ENCODE assay signal across 13 cellular contexts in the genomic region with DNA sequence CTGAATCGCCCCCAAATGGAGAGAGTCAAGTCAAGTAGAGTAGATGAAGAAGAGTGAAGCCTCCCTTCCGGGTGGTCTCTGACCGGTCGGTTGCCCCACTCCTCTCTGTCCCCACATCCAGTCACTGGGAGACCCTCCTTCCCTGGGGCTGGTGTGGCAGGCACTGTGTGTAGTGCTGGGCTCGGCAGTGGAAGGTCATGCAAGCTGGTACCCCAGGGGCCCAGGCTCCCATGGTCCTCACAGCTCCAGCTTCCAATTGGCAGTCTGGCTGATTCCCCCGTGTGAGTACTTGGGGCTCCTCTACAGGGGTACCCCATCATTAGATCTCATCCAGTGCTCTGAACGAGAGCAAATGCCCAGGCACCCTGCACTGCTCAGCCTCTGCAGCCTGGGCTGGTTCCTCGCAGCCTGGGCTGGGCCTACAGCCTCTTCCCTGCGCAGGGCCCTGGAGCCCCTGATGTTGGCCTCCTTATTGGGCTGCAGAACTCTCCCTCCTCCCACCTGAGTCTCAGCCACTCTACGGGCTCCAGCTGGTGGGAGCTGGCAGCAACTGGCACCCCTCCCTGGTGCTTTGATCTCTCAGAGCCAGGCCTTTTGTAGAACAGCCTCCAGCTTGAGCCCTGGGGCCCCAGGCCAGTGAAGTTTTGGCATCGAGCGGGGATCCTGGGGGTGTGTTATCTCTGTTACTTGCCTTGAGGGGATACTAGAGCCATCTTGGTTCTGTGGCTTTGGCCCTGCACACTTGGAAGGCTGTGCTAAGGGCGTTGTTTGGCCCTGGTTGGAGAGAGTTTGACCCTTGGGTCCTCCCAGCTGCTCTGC.
"Had no signal": no experiment of that assay in that cellular context is flagged by ENCODE, and none has a peak within 500 bp of the region (broad histone marks: within the 10 kb centered on the region; RNA-seq: fewer than 3 reads in every experiment).

No MANE protein-coding gene starts in this region.

- H3K9me3 ChIP-seq: gastrocnemius medialis, heart right ventricle, thoracic aorta had no signal

- H3K36me3 ChIP-seq: gastrocnemius medialis, heart right ventricle, stomach, thoracic aorta had no signal

- DNase-seq: activated CD4-positive, alpha-beta T cell treated with anti-CD3 and anti-CD28 coated beads, Interleukin-2, amount 10 ng/mL, durations not matched to agents 24 days and 14 days; activated CD4-positive, CD25-positive, alpha-beta regulatory T cell; activated CD8-positive, alpha-beta memory T cell treated with anti-CD3 and anti-CD28 coated beads, Interleukin-2, amount 50 U/mL, for 48 hours; activated CD8-positive, alpha-beta T cell treated with anti-CD3 and anti-CD28 coated beads, Interleukin-2, amount 10 ng/mL, durations not matched to agents 7 days and 5 days; activated T-cell treated with anti-CD3 and anti-CD28 coated beads, Interleukin-2, amount 50 U/mL, for 72 hours; erythroblast; heart right ventricle; nucleus accumbens; small intestine; stomach had no signal

- H3K27me3 ChIP-seq: gastrocnemius medialis had no signal

- H3K4me1 ChIP-seq: gastrocnemius medialis, heart right ventricle, stomach had no signal

- H3K27ac ChIP-seq: dorsolateral prefrontal cortex, gastrocnemius medialis, heart right ventricle, stomach, thoracic aorta had no signal

- H3K4me3 ChIP-seq: dorsolateral prefrontal cortex, gastrocnemius medialis, heart right ventricle, stomach, thoracic aorta had no signal

- ATAC-seq: activated CD8-positive, alpha-beta T cell treated with anti-CD3 and anti-CD28 coated beads, Interleukin-2, amount 10 ng/mL, durations not matched to agents 7 days and 5 days; activated T-cell treated with anti-CD3 and anti-CD28 coated beads, Interleukin-2, amount 50 U/mL, for 72 hours; gastrocnemius medialis had no signal
